In the genomic region with DNA sequence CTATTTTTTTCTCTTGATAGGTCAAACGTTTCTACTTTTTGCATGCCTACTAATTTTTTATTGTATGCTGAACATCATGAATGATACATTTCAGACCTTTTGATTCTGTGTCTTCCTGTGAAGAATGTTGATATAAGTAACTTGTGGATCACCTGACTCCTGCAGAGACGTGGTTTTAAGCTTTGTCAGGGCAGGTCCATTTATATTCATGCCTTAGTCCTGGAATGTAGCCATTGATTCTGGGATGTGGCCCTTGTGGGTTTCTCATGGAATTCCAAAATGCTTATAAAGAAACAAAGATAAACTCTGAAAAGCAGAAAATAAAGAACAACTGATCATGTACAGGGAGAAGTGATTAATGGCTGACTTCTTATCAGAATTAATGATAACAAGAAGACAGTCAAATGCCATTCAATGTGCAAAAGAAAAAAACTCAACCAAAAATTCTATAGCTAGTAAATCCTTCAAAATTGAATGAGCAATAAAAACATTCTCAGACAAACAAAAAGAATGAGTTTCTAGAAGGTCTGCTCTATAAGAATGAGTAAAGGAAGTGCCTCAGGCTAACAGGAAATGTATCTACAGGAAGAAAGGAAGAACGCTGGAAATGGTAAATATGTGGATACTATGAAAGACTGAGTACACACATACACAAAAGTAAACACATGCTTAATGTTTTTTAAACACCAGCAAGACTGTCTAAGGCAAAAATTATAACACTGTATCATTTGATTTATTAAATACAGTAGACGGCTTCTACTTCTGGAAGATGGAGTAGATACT, we compare ENCODE assay signal across 1 cellular context.
TF ChIP-seq lines count a peak whose summit lies in the region.

No MANE protein-coding gene starts in this region.

TF ChIP-seq in GM23338, 12 proteins besides CTCF, POLR2A, EP300 and RAD21 (continued from another document):
- TF ChIP-seq, protein P1, sequence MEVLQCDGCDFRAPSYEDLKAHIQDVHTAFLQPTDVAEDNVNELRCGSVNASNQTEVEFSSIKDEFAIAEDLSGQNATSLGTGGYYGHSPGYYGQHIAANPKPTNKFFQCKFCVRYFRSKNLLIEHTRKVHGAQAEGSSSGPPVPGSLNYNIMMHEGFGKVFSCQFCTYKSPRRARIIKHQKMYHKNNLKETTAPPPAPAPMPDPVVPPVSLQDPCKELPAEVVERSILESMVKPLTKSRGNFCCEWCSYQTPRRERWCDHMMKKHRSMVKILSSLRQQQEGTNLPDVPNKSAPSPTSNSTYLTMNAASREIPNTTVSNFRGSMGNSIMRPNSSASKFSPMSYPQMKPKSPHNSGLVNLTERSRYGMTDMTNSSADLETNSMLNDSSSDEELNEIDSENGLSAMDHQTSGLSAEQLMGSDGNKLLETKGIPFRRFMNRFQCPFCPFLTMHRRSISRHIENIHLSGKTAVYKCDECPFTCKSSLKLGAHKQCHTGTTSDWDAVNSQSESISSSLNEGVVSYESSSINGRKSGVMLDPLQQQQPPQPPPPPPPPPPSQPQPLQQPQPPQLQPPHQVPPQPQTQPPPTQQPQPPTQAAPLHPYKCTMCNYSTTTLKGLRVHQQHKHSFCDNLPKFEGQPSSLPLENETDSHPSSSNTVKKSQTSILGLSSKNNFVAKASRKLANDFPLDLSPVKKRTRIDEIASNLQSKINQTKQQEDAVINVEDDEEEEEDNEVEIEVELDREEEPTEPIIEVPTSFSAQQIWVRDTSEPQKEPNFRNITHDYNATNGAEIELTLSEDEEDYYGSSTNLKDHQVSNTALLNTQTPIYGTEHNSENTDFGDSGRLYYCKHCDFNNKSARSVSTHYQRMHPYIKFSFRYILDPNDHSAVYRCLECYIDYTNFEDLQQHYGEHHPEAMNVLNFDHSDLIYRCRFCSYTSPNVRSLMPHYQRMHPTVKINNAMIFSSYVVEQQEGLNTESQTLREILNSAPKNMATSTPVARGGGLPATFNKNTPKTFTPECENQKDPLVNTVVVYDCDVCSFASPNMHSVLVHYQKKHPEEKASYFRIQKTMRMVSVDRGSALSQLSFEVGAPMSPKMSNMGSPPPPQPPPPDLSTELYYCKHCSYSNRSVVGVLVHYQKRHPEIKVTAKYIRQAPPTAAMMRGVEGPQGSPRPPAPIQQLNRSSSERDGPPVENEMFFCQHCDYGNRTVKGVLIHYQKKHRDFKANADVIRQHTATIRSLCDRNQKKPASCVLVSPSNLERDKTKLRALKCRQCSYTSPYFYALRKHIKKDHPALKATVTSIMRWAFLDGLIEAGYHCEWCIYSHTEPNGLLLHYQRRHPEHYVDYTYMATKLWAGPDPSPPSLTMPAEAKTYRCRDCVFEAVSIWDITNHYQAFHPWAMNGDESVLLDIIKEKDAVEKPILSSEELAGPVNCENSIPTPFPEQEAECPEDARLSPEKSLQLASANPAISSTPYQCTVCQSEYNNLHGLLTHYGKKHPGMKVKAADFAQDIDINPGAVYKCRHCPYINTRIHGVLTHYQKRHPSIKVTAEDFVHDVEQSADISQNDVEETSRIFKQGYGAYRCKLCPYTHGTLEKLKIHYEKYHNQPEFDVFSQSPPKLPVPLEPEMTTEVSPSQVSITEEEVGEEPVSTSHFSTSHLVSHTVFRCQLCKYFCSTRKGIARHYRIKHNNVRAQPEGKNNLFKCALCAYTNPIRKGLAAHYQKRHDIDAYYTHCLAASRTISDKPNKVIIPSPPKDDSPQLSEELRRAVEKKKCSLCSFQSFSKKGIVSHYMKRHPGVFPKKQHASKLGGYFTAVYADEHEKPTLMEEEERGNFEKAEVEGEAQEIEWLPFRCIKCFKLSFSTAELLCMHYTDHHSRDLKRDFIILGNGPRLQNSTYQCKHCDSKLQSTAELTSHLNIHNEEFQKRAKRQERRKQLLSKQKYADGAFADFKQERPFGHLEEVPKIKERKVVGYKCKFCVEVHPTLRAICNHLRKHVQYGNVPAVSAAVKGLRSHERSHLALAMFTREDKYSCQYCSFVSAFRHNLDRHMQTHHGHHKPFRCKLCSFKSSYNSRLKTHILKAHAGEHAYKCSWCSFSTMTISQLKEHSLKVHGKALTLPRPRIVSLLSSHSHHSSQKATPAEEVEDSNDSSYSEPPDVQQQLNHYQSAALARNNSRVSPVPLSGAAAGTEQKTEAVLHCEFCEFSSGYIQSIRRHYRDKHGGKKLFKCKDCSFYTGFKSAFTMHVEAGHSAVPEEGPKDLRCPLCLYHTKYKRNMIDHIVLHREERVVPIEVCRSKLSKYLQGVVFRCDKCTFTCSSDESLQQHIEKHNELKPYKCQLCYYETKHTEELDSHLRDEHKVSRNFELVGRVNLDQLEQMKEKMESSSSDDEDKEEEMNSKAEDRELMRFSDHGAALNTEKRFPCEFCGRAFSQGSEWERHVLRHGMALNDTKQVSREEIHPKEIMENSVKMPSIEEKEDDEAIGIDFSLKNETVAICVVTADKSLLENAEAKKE (CRISPR knock-in tag; IDR thresholded peaks at IDR 0.05) = no peak
- TF ChIP-seq STAT1 (IDR thresholded peaks at IDR 0.05; ENCODE audit: unreplicated experiment) (no peak), JUNB (IDR thresholded peaks at IDR 0.05; ENCODE audit: unreplicated experiment) (no peak), CREB1 (CRISPR knock-in tag; IDR thresholded peaks at IDR 0.05; ENCODE audit: low read depth) (no peak), NANOG (IDR thresholded peaks at IDR 0.05; ENCODE audit: borderline replicate concordance) (no peak), EZH2phosphoT487 (IDR thresholded peaks at IDR 0.05; ENCODE audit: unreplicated experiment) (no peak)
- TF ChIP-seq, protein P2, sequence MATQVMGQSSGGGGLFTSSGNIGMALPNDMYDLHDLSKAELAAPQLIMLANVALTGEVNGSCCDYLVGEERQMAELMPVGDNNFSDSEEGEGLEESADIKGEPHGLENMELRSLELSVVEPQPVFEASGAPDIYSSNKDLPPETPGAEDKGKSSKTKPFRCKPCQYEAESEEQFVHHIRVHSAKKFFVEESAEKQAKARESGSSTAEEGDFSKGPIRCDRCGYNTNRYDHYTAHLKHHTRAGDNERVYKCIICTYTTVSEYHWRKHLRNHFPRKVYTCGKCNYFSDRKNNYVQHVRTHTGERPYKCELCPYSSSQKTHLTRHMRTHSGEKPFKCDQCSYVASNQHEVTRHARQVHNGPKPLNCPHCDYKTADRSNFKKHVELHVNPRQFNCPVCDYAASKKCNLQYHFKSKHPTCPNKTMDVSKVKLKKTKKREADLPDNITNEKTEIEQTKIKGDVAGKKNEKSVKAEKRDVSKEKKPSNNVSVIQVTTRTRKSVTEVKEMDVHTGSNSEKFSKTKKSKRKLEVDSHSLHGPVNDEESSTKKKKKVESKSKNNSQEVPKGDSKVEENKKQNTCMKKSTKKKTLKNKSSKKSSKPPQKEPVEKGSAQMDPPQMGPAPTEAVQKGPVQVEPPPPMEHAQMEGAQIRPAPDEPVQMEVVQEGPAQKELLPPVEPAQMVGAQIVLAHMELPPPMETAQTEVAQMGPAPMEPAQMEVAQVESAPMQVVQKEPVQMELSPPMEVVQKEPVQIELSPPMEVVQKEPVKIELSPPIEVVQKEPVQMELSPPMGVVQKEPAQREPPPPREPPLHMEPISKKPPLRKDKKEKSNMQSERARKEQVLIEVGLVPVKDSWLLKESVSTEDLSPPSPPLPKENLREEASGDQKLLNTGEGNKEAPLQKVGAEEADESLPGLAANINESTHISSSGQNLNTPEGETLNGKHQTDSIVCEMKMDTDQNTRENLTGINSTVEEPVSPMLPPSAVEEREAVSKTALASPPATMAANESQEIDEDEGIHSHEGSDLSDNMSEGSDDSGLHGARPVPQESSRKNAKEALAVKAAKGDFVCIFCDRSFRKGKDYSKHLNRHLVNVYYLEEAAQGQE (IDR thresholded peaks at IDR 0.05; ENCODE audit: unreplicated experiment) = no peak
- TF ChIP-seq, protein P3, sequence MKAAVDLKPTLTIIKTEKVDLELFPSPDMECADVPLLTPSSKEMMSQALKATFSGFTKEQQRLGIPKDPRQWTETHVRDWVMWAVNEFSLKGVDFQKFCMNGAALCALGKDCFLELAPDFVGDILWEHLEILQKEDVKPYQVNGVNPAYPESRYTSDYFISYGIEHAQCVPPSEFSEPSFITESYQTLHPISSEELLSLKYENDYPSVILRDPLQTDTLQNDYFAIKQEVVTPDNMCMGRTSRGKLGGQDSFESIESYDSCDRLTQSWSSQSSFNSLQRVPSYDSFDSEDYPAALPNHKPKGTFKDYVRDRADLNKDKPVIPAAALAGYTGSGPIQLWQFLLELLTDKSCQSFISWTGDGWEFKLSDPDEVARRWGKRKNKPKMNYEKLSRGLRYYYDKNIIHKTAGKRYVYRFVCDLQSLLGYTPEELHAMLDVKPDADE (IDR thresholded peaks at IDR 0.05) = no peak
